ENCODE assay signal across 2 cellular contexts in the genomic region with DNA sequence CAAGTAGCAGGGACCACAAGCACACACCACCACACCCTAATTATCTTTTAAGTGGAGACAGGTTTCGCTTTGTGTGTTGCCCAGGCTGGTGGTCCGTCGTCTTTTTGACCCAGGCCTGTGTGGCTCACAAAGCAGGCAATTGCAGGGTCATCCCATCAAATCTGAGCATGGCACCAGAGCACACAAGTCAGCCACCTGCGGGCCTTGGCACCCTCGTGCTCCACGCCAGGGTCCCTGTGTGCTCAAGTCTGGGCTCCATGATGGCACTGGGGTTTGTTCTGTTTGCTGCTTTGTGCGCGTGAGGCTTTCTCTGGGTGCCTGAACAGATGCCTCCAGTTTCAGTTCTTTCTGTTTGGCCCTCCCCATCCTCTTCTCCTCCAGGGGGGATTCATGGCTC.
TF ChIP-seq lines count a peak whose summit lies in the region.

No MANE protein-coding gene starts in this region.

TF ChIP-seq in IMR-90, 13 proteins besides CTCF, POLR2A, EP300 and RAD21:
- TF ChIP-seq MXI1 (IDR thresholded peaks at IDR 0.05; ENCODE audit: borderline replicate concordance, low read depth, low read length), result no peak
- no peak for TF ChIP-seq CHD1 (IDR thresholded peaks at IDR 0.05; ENCODE audit: low read depth, low read length)
- TF ChIP-seq, protein P1, sequence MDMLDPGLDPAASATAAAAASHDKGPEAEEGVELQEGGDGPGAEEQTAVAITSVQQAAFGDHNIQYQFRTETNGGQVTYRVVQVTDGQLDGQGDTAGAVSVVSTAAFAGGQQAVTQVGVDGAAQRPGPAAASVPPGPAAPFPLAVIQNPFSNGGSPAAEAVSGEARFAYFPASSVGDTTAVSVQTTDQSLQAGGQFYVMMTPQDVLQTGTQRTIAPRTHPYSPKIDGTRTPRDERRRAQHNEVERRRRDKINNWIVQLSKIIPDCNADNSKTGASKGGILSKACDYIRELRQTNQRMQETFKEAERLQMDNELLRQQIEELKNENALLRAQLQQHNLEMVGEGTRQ (IDR thresholded peaks at IDR 0.05; ENCODE audit: low read depth, low read length), result no peak
- no peak for TF ChIP-seq ELK1 (IDR thresholded peaks at IDR 0.05; ENCODE audit: borderline replicate concordance, low read depth, low read length)
- no peak for TF ChIP-seq RCOR1 (IDR thresholded peaks at IDR 0.05; ENCODE audit: insufficient replicate concordance, low read length)
- TF ChIP-seq MAZ (IDR thresholded peaks at IDR 0.05; ENCODE audit: borderline replicate concordance, low read depth, low read length), result no peak
- no peak for TF ChIP-seq FOS (IDR thresholded peaks at IDR 0.05; ENCODE audit: low read depth, low read length)
- no peak for TF ChIP-seq RFX5 (IDR thresholded peaks at IDR 0.05; ENCODE audit: low read depth, low read length)
- no peak for TF ChIP-seq MAFK (IDR thresholded peaks at IDR 0.05; ENCODE audit: low read depth, low read length)
- no peak for TF ChIP-seq BHLHE40 (IDR thresholded peaks at IDR 0.05; ENCODE audit: low read depth, low read length)
- no peak for TF ChIP-seq SMC3 (IDR thresholded peaks at IDR 0.05; ENCODE audit: low read depth, low read length)
- TF ChIP-seq CEBPB (IDR thresholded peaks at IDR 0.05; ENCODE audit: low read depth, low read length), result no peak
- no peak for TF ChIP-seq NFE2L2 (IDR thresholded peaks at IDR 0.05; ENCODE audit: low read depth, low read length)
TF ChIP-seq in IMR-90: peak in this region for 0.

TF ChIP-seq in GM12878, 131 proteins besides CTCF, POLR2A, EP300 and RAD21:
- TF ChIP-seq MTA3 (IDR thresholded peaks at IDR 0.05; ENCODE audit: borderline replicate concordance, low read length) (0 out of 2 replicates have a peak, but pooled peaks have one; percentile 61), POLR2AphosphoS5 (IDR thresholded peaks at IDR 0.05; ENCODE audit: low read length) (peak; percentile 24; the same call in 1 of the 2 replicates), E2F8 (IDR thresholded peaks at IDR 0.05; ENCODE audit: low read depth, partially characterized antibody) (no peak), SPI1 (IDR thresholded peaks at IDR 0.05; ENCODE audit: borderline replicate concordance, insufficient read depth, low read depth, low read length) (0 out of 2 replicates have a peak, but pooled peaks have one; percentile 10), SMARCA5 (IDR thresholded peaks at IDR 0.05) (0 out of 2 replicates have a peak, but pooled peaks have one; percentile 17), BCL3 (IDR thresholded peaks at IDR 0.05; ENCODE audit: borderline replicate concordance, insufficient read depth, low read depth, low read length, poor library complexity, severe bottlenecking) (peak; percentile 5)
TF ChIP-seq in GM12878: peak in this region for 5.
